ENCODE assay signal across 8 cellular contexts in the genomic region with DNA sequence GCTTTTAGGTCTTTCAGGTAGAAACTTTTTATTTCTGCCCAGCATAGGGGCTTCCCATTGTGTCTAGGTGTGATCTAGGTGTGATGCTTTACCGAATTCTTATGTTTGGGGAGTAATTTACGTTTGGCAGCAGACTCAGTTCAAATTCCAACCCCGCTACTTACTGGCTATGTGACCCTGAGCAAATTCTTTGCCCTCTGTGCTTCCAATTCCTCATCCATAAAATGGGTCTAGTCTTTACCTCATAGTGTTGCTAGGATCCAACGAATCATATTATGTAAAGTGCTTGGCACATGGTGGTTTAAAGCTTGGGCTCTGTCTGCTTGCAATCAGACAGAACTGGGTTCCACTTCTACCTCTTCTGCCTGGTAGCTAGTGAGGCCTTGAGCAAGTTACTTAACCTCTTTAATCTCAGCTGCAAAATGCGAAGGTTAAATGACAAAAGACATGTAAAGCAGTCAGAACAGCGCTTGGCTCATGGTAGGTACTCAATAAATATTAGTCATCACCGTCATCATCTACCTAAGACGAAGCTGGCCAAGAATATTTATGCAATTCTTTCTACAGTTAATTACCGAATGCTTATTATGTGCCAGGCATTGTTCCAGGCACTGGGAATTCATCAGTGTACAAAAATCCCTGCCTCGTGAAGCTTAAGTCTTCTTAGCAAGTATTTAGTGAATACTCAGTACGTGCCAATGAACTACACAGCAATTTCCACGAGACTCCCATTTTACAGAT. TPM values are rescaled to one million over a fixed set of nuclear protein-coding genes. Genes with fewer than 3 reads are reported as not detected.
DNase-seq lines count a peak whose midpoint lies in the region; ATAC-seq and TF ChIP-seq lines count a peak whose summit lies in the region.

No MANE protein-coding gene starts in this region.

- H3K27ac ChIP-seq in CD4-positive, alpha-beta T cell (ENCODE audit: low read depth, low read length) = peak overlapping the region; percentile 84
- H3K27ac ChIP-seq in neutrophil = peak overlapping the region; percentile 96

- peaks cover 51% of the 10 kb centered on the region for H3K36me3 Mint-ChIP-seq in CD4-positive, alpha-beta T cell (ENCODE audit: low read depth)
- peaks cover 38% of the 10 kb centered on the region for H3K36me3 Mint-ChIP-seq in endothelial cell (ENCODE audit: low read depth, unreplicated experiment)

- H3K4me3 ChIP-seq in NT2/D1 (ENCODE audit: insufficient read length, low read depth) (peak overlapping the region; percentile 91), neutrophil (ENCODE audit: low read depth in 1 of 2, low read length in 1 of 2) (peak overlapping the region; percentile 73 to 95)

- H3K4me1 ChIP-seq in NT2/D1 (ENCODE audit: insufficient read depth, insufficient read length) (peaks cover 5% of the 10 kb centered on the region), neutrophil (ENCODE audit: control insufficient read depth in 1 of 2, insufficient read depth in 1 of 2, low read depth in 1 of 2, low read length in 1 of 2) (peaks cover 74 to 85% of the 10 kb centered on the region in 2 experiments)

- no peak for ATAC-seq in CD4-positive, alpha-beta T cell (ENCODE audit: poor library complexity)
- ATAC-seq in GM18511 (IDR thresholded peaks at IDR 0.05; ENCODE audit: unreplicated experiment) = no peak

- H3K27me3 Mint-ChIP-seq in CD4-positive, alpha-beta T cell = peaks cover 5% of the 10 kb centered on the region
- H3K27me3 Mint-ChIP-seq in endothelial cell (ENCODE audit: unreplicated experiment) = peaks cover 17% of the 10 kb centered on the region

- H3K36me3 ChIP-seq in NT2/D1 (ENCODE audit: insufficient read depth, insufficient read length, low read length) (peaks cover 44% of the 10 kb centered on the region), neutrophil (peaks cover 65% of the 10 kb centered on the region)

- no peak for DNase-seq in CD4-positive, alpha-beta T cell
- DNase-seq in NT2/D1 (ENCODE audit: low read depth, low spot score) (no peak), endothelial cell (ENCODE audit: low spot score) (no peak), NCI-H345 (lab: John Stamatoyannopoulos, UW) (no peak), MV-4-11 (lab: John Stamatoyannopoulos, UW) (no peak), cerebellar nuclear complex (lab: John Stamatoyannopoulos, UW) (no peak)

- no peaks in the 10 kb centered on the region for H3K9me3 ChIP-seq in CD4-positive, alpha-beta T cell (ENCODE audit: control insufficient read depth, low read length)
- no peaks in the 10 kb centered on the region for H3K9me3 ChIP-seq in NT2/D1 (ENCODE audit: insufficient read depth, low read length)
- no peaks in the 10 kb centered on the region for H3K9me3 ChIP-seq in neutrophil

- H3K27me3 ChIP-seq in CD4-positive, alpha-beta T cell (ENCODE audit: control insufficient read depth, insufficient read depth, low read length) = no peaks in the 10 kb centered on the region
- H3K27me3 ChIP-seq in NT2/D1 (ENCODE audit: insufficient read depth, insufficient read length) (peaks cover 4% of the 10 kb centered on the region), neutrophil (no peaks in the 10 kb centered on the region)

- CTCF ChIA-PET in CD4-positive, alpha-beta T cell (lab: Charles Lee) = interaction anchor here (0.8 to 2.3 kb wide), 8 partner anchors 14 to 311 kb away, joined by 3 to 16 read pairs (median 4); partner anchors contain the start of gene FKBP1A

- peak overlapping the region; percentile 93 for H3K9ac ChIP-seq in NT2/D1 (ENCODE audit: insufficient read length, low read depth)

- peak overlapping the region; percentile 68 for H3K27ac Mint-ChIP-seq in CD4-positive, alpha-beta T cell
- H3K27ac Mint-ChIP-seq in endothelial cell (ENCODE audit: unreplicated experiment) = peak overlapping the region; percentile 87

- intact Hi-C loops in CD4-positive, alpha-beta T cell (cut with DNase I, micrococcal nuclease) = loop anchor here (1.0 to 10.0 kb wide), 12 partner anchors 37 to 1007 kb away; partner anchors contain the start of genes FKBP1A (in 2 of the 2), PSMF1 (in 2 of the 2), FAM110A (in 1 of the 2) and SNRPB (in 1 of the 2)

- H3K4me1 Mint-ChIP-seq in CD4-positive, alpha-beta T cell (ENCODE audit: low read depth) = peaks cover 57% of the 10 kb centered on the region
- peaks cover 40% of the 10 kb centered on the region for H3K4me1 Mint-ChIP-seq in endothelial cell (ENCODE audit: unreplicated experiment)

- POLR2A ChIA-PET in CD4-positive, alpha-beta T cell (lab: Charles Lee) = interaction anchor here (1.1 to 2.3 kb wide), 4 partner anchors 10 to 200 kb away, joined by 3 to 11 read pairs (median 6); partner anchors contain the start of genes FKBP1A and SNPH

- no peak for TF ChIP-seq CTCF in CD4-positive, alpha-beta T cell (IDR thresholded peaks at IDR 0.05)
- no peak for TF ChIP-seq CTCF in endothelial cell (IDR thresholded peaks at IDR 0.05; ENCODE audit: unreplicated experiment)
- no peak for TF ChIP-seq CTCF in neutrophil (IDR thresholded peaks at IDR 0.05)

- H3K9me3 Mint-ChIP-seq in CD4-positive, alpha-beta T cell = no peaks in the 10 kb centered on the region
- H3K9me3 Mint-ChIP-seq in endothelial cell (ENCODE audit: unreplicated experiment) = no peaks in the 10 kb centered on the region

- H3K4me3 Mint-ChIP-seq in CD4-positive, alpha-beta T cell = peak overlapping the region; percentile 88
- peak overlapping the region; percentile 96 for H3K4me3 Mint-ChIP-seq in endothelial cell (ENCODE audit: unreplicated experiment)

RNA-seq across cellular contexts. Expression of gene NSFL1C, which starts 1.0 kb away (rescaled TPM):
- 10 to 100 TPM; 53.2 to 53.4 TPM for total RNA-seq in CD4-positive, alpha-beta T cell
- total RNA-seq in endothelial cell (ENCODE audit: unreplicated experiment) = 104 TPM

RNA-seq across cellular contexts. Expression of gene SIRPB2, which starts 25.6 kb away (rescaled TPM):
- total RNA-seq in CD4-positive, alpha-beta T cell = under 1 TPM; 0.20 to 0.49 TPM
- 41.5 TPM for total RNA-seq in endothelial cell (ENCODE audit: unreplicated experiment)

Comparison
In these comparisons a context has a peak if more than half of its experiments do, and no peak if none do; other contexts are left out.
1. RNA of gene SIRPB2, which starts 25.6 kb away (total RNA-seq): 41.5 TPM in endothelial cell (single experiment); 0.20 to 0.49 TPM in CD4-positive, alpha-beta T cell; every median in the first group is over 10 times any median in the second.